ENCODE assay signal across 8 cellular contexts in genomic region chr14:68862954-68863594, GRCh38.
DNase-seq lines count a peak whose midpoint lies in the region; ATAC-seq, FAIRE-seq and TF ChIP-seq lines count a peak whose summit lies in the region.

No MANE protein-coding gene starts in this region.

- peak; percentile 96 for FAIRE-seq in G401.6 (lab: Jason Lieb, UNC)

- no peaks in the 10 kb centered on the region for H3K36me3 ChIP-seq in vagina

- H3K4me1 ChIP-seq in vagina: no peaks in the 10 kb centered on the region

- DNase-seq in NAMALWA (ENCODE audit: low spot score) (peak; percentile 66), SK-N-DZ (ENCODE audit: low spot score) (peak; percentile 78), Right ventricle myocardium superior (peak; percentile 88), posterior vena cava (ENCODE audit: low spot score) (peak; percentile 93), vagina (ENCODE audit: extremely low spot score in 2 of 2) (peak in 1 of 2 donors; percentile 52)
- peak; percentile 92 for DNase-seq in activated naive CD4-positive, alpha-beta T cell treated with anti-CD3 and anti-CD28 coated beads for 36 hours

- no peak overlapping the region for H3K27ac ChIP-seq in vagina

- TF ChIP-seq CTCF in vagina (IDR thresholded peaks at IDR 0.05): peak; percentile 53 to 64 (median 55)

- no peaks in the 10 kb centered on the region for H3K4me1 Mint-ChIP-seq in activated naive CD4-positive, alpha-beta T cell treated with anti-CD3 and anti-CD28 coated beads for 36 hours (ENCODE audit: low read depth)

- intact Hi-C loops in activated naive CD4-positive, alpha-beta T cell treated with anti-CD3 and anti-CD28 coated beads for 36 hours (cut with micrococcal nuclease): loop anchor here (1.0 to 2.0 kb wide), 3 partner anchors 194 to 244 kb away; no protein-coding TSS in a partner anchor
- intact Hi-C loops in Right ventricle myocardium superior (cut with DNase I): loop anchor here (1.0 to 5.0 kb wide), 2 partner anchors 198 to 244 kb away; no protein-coding TSS in a partner anchor
- intact Hi-C loops in posterior vena cava (cut with DNase I): no loop called here
- intact Hi-C loops in vagina (cut with DNase I): loop anchor here (5.0 kb wide), 1 partner anchor 244 kb away; no protein-coding TSS in a partner anchor

- ATAC-seq in Right ventricle myocardium superior (ENCODE audit: poor library complexity) (peak; percentile 90), GM21447 (IDR thresholded peaks at IDR 0.05; ENCODE audit: unreplicated experiment) (no peak)

- TF ChIP-seq POLR2A in vagina (IDR thresholded peaks at IDR 0.05): no peak

- CTCF ChIA-PET in activated naive CD4-positive, alpha-beta T cell treated with anti-CD3 and anti-CD28 coated beads for 36 hours (lab: Charles Lee): interaction anchor here (0.6 to 2.6 kb wide), 19 partner anchors 9 to 298 kb away, joined by 3 to 22 read pairs (median 5); no protein-coding TSS in a partner anchor

- H3K4me3 Mint-ChIP-seq in activated naive CD4-positive, alpha-beta T cell treated with anti-CD3 and anti-CD28 coated beads for 36 hours: no peak overlapping the region

- no peaks in the 10 kb centered on the region for H3K27me3 ChIP-seq in vagina

- H3K9me3 Mint-ChIP-seq in activated naive CD4-positive, alpha-beta T cell treated with anti-CD3 and anti-CD28 coated beads for 36 hours: peaks cover 10% of the 10 kb centered on the region

- H3K4me3 ChIP-seq in vagina: no peak overlapping the region

- no peaks in the 10 kb centered on the region for H3K9me3 ChIP-seq in vagina

- H3K27ac Mint-ChIP-seq in activated naive CD4-positive, alpha-beta T cell treated with anti-CD3 and anti-CD28 coated beads for 36 hours: no peak overlapping the region

- H3K36me3 Mint-ChIP-seq in activated naive CD4-positive, alpha-beta T cell treated with anti-CD3 and anti-CD28 coated beads for 36 hours (ENCODE audit: low read depth): peaks cover 6% of the 10 kb centered on the region

- no peaks in the 10 kb centered on the region for H3K27me3 Mint-ChIP-seq in activated naive CD4-positive, alpha-beta T cell treated with anti-CD3 and anti-CD28 coated beads for 36 hours (ENCODE audit: low read depth)

Comparison
In these comparisons a context has a peak if more than half of its experiments do, and no peak if none do; other contexts are left out.
1. intact Hi-C loops: an anchor here in activated naive CD4-positive, alpha-beta T cell treated with anti-CD3 and anti-CD28 coated beads for 36 hours (1.0 to 2.0 kb wide), Right ventricle myocardium superior (1.0 to 5.0 kb wide) and vagina (5.0 kb wide); none called in posterior vena cava.